Comparison of ENCODE assay signal across 17 cellular contexts in genomic region chr3:62632510-62633294, GRCh38.
DNase-seq lines count a peak whose midpoint lies in the region; ATAC-seq, FAIRE-seq and TF ChIP-seq lines count a peak whose summit lies in the region.
"Had no signal": no experiment of that assay in that cellular context is flagged by ENCODE, and none has a peak within 500 bp of the region (broad histone marks: within the 10 kb centered on the region; RNA-seq: fewer than 3 reads in every experiment).

No MANE protein-coding gene starts in this region.

- no peaks in the 10 kb centered on the region for H3K36me3 Mint-ChIP-seq in stimulated activated effector memory CD8-positive, alpha-beta T cell treated with anti-CD3 and anti-CD28 coated beads, Interleukin-12 subunit alpha, Interleukin-12 subunit beta, amount 100 ng/mL, for 72 hours
- H3K36me3 Mint-ChIP-seq: activated naive CD4-positive, alpha-beta T cell treated with anti-CD3 and anti-CD28 coated beads, Interleukin-2, amount 50 U/mL, for 72 hours had no signal

- ATAC-seq in GM18505 (IDR thresholded peaks at IDR 0.05; ENCODE audit: unreplicated experiment) = no peak
- no peak for ATAC-seq in stimulated activated effector memory CD8-positive, alpha-beta T cell treated with anti-CD3 and anti-CD28 coated beads, Interleukin-12 subunit alpha, Interleukin-12 subunit beta, amount 100 ng/mL, for 72 hours
- ATAC-seq: activated naive CD4-positive, alpha-beta T cell treated with anti-CD3 and anti-CD28 coated beads, Interleukin-2, amount 50 U/mL, for 72 hours had no signal

- H3K4me3 ChIP-seq in HFF-Myc (replicated peaks; ENCODE audit: low read depth, low read length) = no peak overlapping the region
- no peak overlapping the region for H3K4me3 ChIP-seq in bronchial epithelial cell (ENCODE audit: low read depth, low read length)
- H3K4me3 ChIP-seq: esophagus squamous epithelium, ovary had no signal

- no peak for FAIRE-seq in bronchial epithelial cell (lab: Jason Lieb, UNC)

- H3K9me3 Mint-ChIP-seq in stimulated activated effector memory CD8-positive, alpha-beta T cell treated with anti-CD3 and anti-CD28 coated beads, Interleukin-12 subunit alpha, Interleukin-12 subunit beta, amount 100 ng/mL, for 72 hours = peaks cover 2% of the 10 kb centered on the region

- H3K36me3 ChIP-seq in bronchial epithelial cell (ENCODE audit: control insufficient read depth, insufficient read depth, low read length) = no peaks in the 10 kb centered on the region
- H3K36me3 ChIP-seq: esophagus squamous epithelium, ovary, WERI-Rb-1 had no signal

- H3K27ac Mint-ChIP-seq in stimulated activated effector memory CD8-positive, alpha-beta T cell treated with anti-CD3 and anti-CD28 coated beads, Interleukin-12 subunit alpha, Interleukin-12 subunit beta, amount 100 ng/mL, for 72 hours = no peak overlapping the region
- H3K27ac Mint-ChIP-seq: activated naive CD4-positive, alpha-beta T cell treated with anti-CD3 and anti-CD28 coated beads, Interleukin-2, amount 50 U/mL, for 72 hours had no signal

- peaks cover 4% of the 10 kb centered on the region for H3K27me3 ChIP-seq in bronchial epithelial cell (ENCODE audit: control insufficient read depth, insufficient read depth, low read length)
- H3K27me3 ChIP-seq: ovary had no signal

- H3K4me3 Mint-ChIP-seq in stimulated activated effector memory CD8-positive, alpha-beta T cell treated with anti-CD3 and anti-CD28 coated beads, Interleukin-12 subunit alpha, Interleukin-12 subunit beta, amount 100 ng/mL, for 72 hours = no peak overlapping the region

- TF ChIP-seq CTCF in HFF-Myc (IDR thresholded peaks at IDR 0.05; ENCODE audit: low read depth, low read length, missing control alignments) = peak; percentile 40
- TF ChIP-seq CTCF in bronchial epithelial cell (IDR thresholded peaks at IDR 0.05; ENCODE audit: insufficient read depth, low read length, severe bottlenecking) = peak; percentile 1

- peak; percentile 14 for DNase-seq in NCI-H748 (lab: John Stamatoyannopoulos, UW; ENCODE audit: unreplicated experiment)
- no peak for DNase-seq in NCI-H748 treated with DMSO at 0.1 percent for 48 hours (lab: John Stamatoyannopoulos, UW)
- DNase-seq in HFF-Myc (ENCODE audit: extremely low read depth, low read depth) = peak; percentile 27
- DNase-seq in bronchial epithelial cell (ENCODE audit: low read depth) = no peak
- DNase-seq in retina = peak; percentile 17
- DNase-seq in stimulated activated effector memory CD8-positive, alpha-beta T cell treated with anti-CD3 and anti-CD28 coated beads, Interleukin-12 subunit alpha, Interleukin-12 subunit beta, amount 100 ng/mL, for 72 hours (ENCODE audit: low spot score in 2 of 2) = no peak
- DNase-seq in cerebellar nuclear complex (lab: John Stamatoyannopoulos, UW) = no peak
- DNase-seq: ACHN, esophagus squamous epithelium, GOT3, midbrain, NCI-H1092 treated with DMSO at 0.1 percent for 48 hours, ovary, SHP77 treated with DMSO at 0.1 percent for 48 hours, WERI-Rb-1 had no signal

- no peaks in the 10 kb centered on the region for H3K4me1 Mint-ChIP-seq in stimulated activated effector memory CD8-positive, alpha-beta T cell treated with anti-CD3 and anti-CD28 coated beads, Interleukin-12 subunit alpha, Interleukin-12 subunit beta, amount 100 ng/mL, for 72 hours

- TF ChIP-seq POLR2A in GM18505 (IDR thresholded peaks at IDR 0.05; ENCODE audit: borderline replicate concordance, extremely low read depth, insufficient read depth, insufficient read length) = no peak

Comparison
In these comparisons a context has a peak if more than half of its experiments do, and no peak if none do; other contexts are left out.
1. DNase-seq: peak in NCI-H748 (single experiment), HFF-Myc (single experiment) and retina (single experiment); none in NCI-H748 treated with DMSO at 0.1 percent for 48 hours (single experiment), bronchial epithelial cell (single experiment), stimulated activated effector memory CD8-positive, alpha-beta T cell treated with anti-CD3 and anti-CD28 coated beads, Interleukin-12 subunit alpha, Interleukin-12 subunit beta, amount 100 ng/mL, for 72 hours (0 of 2) and cerebellar nuclear complex (0 of 2).